ENCODE assay signal across 1 cellular context in genomic region chr12:45730842-45731336, GRCh38.
TF ChIP-seq lines count a peak whose summit lies in the region.

No MANE protein-coding gene starts in this region.

TF ChIP-seq in GM23338, 12 proteins besides CTCF, POLR2A, EP300 and RAD21 (continued from another document):
- no peak for TF ChIP-seq ZNF462 (CRISPR knock-in tag; IDR thresholded peaks at IDR 0.05)
- no peak for TF ChIP-seq EZH2phosphoT487 (IDR thresholded peaks at IDR 0.05; ENCODE audit: unreplicated experiment)
- TF ChIP-seq ZNF114 (CRISPR knock-in tag; IDR thresholded peaks at IDR 0.05) = no peak
- TF ChIP-seq REST (IDR thresholded peaks at IDR 0.05; ENCODE audit: unreplicated experiment) = no peak
- no peak for TF ChIP-seq EZH2 (IDR thresholded peaks at IDR 0.05; ENCODE audit: low read depth, unreplicated experiment)
